ENCODE assay signal across 13 cellular contexts in the genomic region with DNA sequence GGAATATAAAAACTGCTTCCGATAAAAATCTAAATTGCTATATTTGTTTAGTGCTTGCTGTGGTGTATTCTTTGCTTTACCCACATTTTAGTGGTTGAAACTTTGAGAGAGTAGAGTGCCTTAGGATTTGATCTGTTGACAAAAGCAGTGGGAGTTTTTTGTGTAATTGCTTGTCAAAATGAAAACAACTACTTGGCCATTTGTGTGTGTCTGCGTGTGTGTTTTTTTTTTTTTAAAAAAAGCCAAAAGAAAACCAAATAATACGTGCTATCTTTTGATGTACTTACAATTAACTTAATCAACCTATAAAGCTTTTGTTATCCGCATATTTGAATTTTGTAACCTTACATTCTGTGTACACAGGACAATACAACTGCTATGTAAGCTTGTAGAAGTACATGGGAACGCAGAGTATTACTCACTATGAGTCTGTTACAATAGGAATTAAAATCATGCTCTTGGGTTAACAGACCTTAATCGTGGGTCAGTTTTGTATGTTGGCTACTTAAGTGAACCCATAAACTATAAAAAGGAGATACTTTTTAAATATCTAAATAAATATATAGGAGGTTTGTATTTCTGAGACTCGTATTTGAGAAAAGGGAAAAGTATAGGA.
DNase-seq lines count a peak whose midpoint lies in the region; ATAC-seq and TF ChIP-seq lines count a peak whose summit lies in the region.
"Had no signal": no experiment of that assay in that cellular context is flagged by ENCODE, and none has a peak within 500 bp of the region (broad histone marks: within the 10 kb centered on the region; RNA-seq: fewer than 3 reads in every experiment).

No MANE protein-coding gene starts in this region.

- no peak overlapping the region for H3K27ac ChIP-seq in parathyroid adenoma
- H3K27ac ChIP-seq: adrenal gland had no signal

- no peaks in the 10 kb centered on the region for H3K27me3 ChIP-seq in Caco-2 (replicated peaks; ENCODE audit: control insufficient read depth, insufficient read depth, low read length)
- no peaks in the 10 kb centered on the region for H3K27me3 ChIP-seq in parathyroid adenoma (ENCODE audit: control insufficient read depth, insufficient read depth, low read length)
- H3K27me3 ChIP-seq: adrenal gland had no signal

- no peaks in the 10 kb centered on the region for H3K9me3 Mint-ChIP-seq in Caco-2 (ENCODE audit: unreplicated experiment)
- H3K9me3 Mint-ChIP-seq: CD4-positive, alpha-beta T cell had no signal

- H3K36me3 Mint-ChIP-seq in Caco-2 (ENCODE audit: insufficient read depth, unreplicated experiment), result no peaks in the 10 kb centered on the region

- TF ChIP-seq CTCF in Caco-2 (IDR thresholded peaks at IDR 0.05; ENCODE audit: insufficient read depth in 1 of 2, low read depth in 1 of 2, low read length in 1 of 2, severe bottlenecking in 1 of 2, unreplicated experiment in 1 of 2) (no peak), fibroblast of the aortic adventitia (IDR thresholded peaks at IDR 0.05; ENCODE audit: insufficient read depth, low read length) (no peak), parathyroid adenoma (IDR thresholded peaks at IDR 0.05) (no peak)

- DNase-seq in Caco-2 (no peak), fibroblast of the aortic adventitia (ENCODE audit: low read depth) (peak; percentile 62), occipital lobe (lab: John Stamatoyannopoulos, UW) (no peak), HuH-7.5 (ENCODE audit: low spot score) (no peak)
- DNase-seq: activated CD4-positive, alpha-beta T cell treated with anti-CD3 and anti-CD28 coated beads for 1 hour; adrenal gland; CD4-positive, alpha-beta T cell; NK-92 treated with Interleukin-12 subunit alpha and Interleukin-12 subunit beta, amount 100 ng/mL, for 24 hours; stimulated activated CD4-positive, alpha-beta T cell treated with anti-CD3 and anti-CD28 coated beads, Interleukin-1b, Interleukin-23, amount 100 ng/mL, for 48 hours had no signal

- intact Hi-C loops in Caco-2 (cut with micrococcal nuclease; ENCODE audit: unreplicated experiment), result no loop called here

- POLR2A ChIA-PET in Caco-2 (lab: Charles Lee), result no interaction called here

- H3K4me1 Mint-ChIP-seq in Caco-2 (ENCODE audit: low read depth, unreplicated experiment), result peaks cover 15% of the 10 kb centered on the region

- H3K36me3 ChIP-seq in Caco-2 (ENCODE audit: control insufficient read depth, insufficient read depth, low read length) (no peaks in the 10 kb centered on the region), parathyroid adenoma (ENCODE audit: control insufficient read depth, insufficient read depth, low read length) (no peaks in the 10 kb centered on the region)
- H3K36me3 ChIP-seq: adrenal gland had no signal

- peak overlapping the region; percentile 62 for H3K4me3 Mint-ChIP-seq in Caco-2 (ENCODE audit: unreplicated experiment)
- H3K4me3 Mint-ChIP-seq: CD4-positive, alpha-beta T cell had no signal

- CTCF ChIA-PET in Caco-2 (lab: Charles Lee), result interaction anchor here (1.0 to 1.4 kb wide), 2 partner anchors 32 to 136 kb away, joined by 5 read pairs; no protein-coding TSS in a partner anchor

- H3K9ac ChIP-seq in parathyroid adenoma, result no peak overlapping the region

- H3K4me1 ChIP-seq in Caco-2 (peaks cover 12% of the 10 kb centered on the region; the same call in 1 of the 2 replicates), parathyroid adenoma (no peaks in the 10 kb centered on the region)
- H3K4me1 ChIP-seq: adrenal gland had no signal

- peak overlapping the region; percentile 45 for H3K27ac Mint-ChIP-seq in Caco-2 (ENCODE audit: unreplicated experiment)
- H3K27ac Mint-ChIP-seq: CD4-positive, alpha-beta T cell had no signal

- H3K9me3 ChIP-seq in Caco-2 (no peaks in the 10 kb centered on the region), parathyroid adenoma (ENCODE audit: control insufficient read depth, low read length) (no peaks in the 10 kb centered on the region)
- H3K9me3 ChIP-seq: adrenal gland had no signal

- ATAC-seq in SK-N-SH treated with all-trans-retinoic acid at 6 μM for 48 hours (peak; percentile 38; the same call in 2 of the 3 replicates), HG02884 (IDR thresholded peaks at IDR 0.05; ENCODE audit: unreplicated experiment) (no peak), HG02798 (IDR thresholded peaks at IDR 0.05; ENCODE audit: poor library complexity, unreplicated experiment) (no peak)

- H3K4me2 ChIP-seq in parathyroid adenoma (ENCODE audit: low read length), result peak overlapping the region; percentile 76

- no peaks in the 10 kb centered on the region for H3K27me3 Mint-ChIP-seq in Caco-2 (ENCODE audit: insufficient read depth, unreplicated experiment)
- H3K27me3 Mint-ChIP-seq: CD4-positive, alpha-beta T cell had no signal

- no peak overlapping the region for H3K4me3 ChIP-seq in Caco-2 (ENCODE audit: low read depth, low read length)
- H3K4me3 ChIP-seq in fibroblast of the aortic adventitia (ENCODE audit: low read depth, low read length), result peak overlapping the region; percentile 56
- peak overlapping the region; percentile 48 for H3K4me3 ChIP-seq in parathyroid adenoma (ENCODE audit: low read depth, low read length)
- H3K4me3 ChIP-seq: adrenal gland had no signal

- BruUV-seq in Caco-2 (replicated peaks; lab: Mats Ljungman, UMichigan), result TSS peak; percentile 27

- no peak overlapping the region for H2AFZ ChIP-seq in parathyroid adenoma

- no peaks in the 10 kb centered on the region for H3K79me2 ChIP-seq in parathyroid adenoma

TF ChIP-seq in SK-N-SH treated with all-trans-retinoic acid at 6 μM for 48 hours, 23 proteins besides CTCF, POLR2A, EP300 and RAD21:
- TF ChIP-seq TCF4 (CRISPR knock-in tag; IDR thresholded peaks at IDR 0.05; ENCODE audit: borderline replicate concordance) (no peak), ISL1 (CRISPR knock-in tag; IDR thresholded peaks at IDR 0.05) (no peak)
- TF ChIP-seq, protein P1, sequence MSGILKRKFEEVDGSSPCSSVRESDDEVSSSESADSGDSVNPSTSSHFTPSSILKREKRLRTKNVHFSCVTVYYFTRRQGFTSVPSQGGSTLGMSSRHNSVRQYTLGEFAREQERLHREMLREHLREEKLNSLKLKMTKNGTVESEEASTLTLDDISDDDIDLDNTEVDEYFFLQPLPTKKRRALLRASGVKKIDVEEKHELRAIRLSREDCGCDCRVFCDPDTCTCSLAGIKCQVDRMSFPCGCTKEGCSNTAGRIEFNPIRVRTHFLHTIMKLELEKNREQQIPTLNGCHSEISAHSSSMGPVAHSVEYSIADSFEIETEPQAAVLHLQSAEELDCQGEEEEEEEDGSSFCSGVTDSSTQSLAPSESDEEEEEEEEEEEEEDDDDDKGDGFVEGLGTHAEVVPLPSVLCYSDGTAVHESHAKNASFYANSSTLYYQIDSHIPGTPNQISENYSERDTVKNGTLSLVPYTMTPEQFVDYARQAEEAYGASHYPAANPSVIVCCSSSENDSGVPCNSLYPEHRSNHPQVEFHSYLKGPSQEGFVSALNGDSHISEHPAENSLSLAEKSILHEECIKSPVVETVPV (CRISPR knock-in tag; IDR thresholded peaks at IDR 0.05), result no peak
